ENCODE assay signal across 8 cellular contexts in genomic region chr21:38766987-38767722, GRCh38. TPM values are rescaled to one million over a fixed set of nuclear protein-coding genes. Genes with fewer than 3 reads are reported as not detected.
DNase-seq lines count a peak whose midpoint lies in the region; ATAC-seq and TF ChIP-seq lines count a peak whose summit lies in the region.

No MANE protein-coding gene starts in this region.

- H3K9me3 ChIP-seq in heart left ventricle (peaks cover 0 to 6% (median 0%) of the 10 kb centered on the region in 12 donors), SK-N-MC (ENCODE audit: low read depth, low read length) (no peaks in the 10 kb centered on the region), breast epithelium (no peaks in the 10 kb centered on the region), spleen (no peaks in the 10 kb centered on the region)

- intact Hi-C loops in heart left ventricle (cut with DNase I) (no loop called here), left ventricle myocardium superior (cut with micrococcal nuclease) (no loop called here), breast epithelium (cut with DNase I; ENCODE audit: low total_unique reads) (no loop called here), spleen (cut with DNase I; ENCODE audit: low total_unique reads) (no loop called here)

- no peak for TF ChIP-seq CTCF in heart left ventricle (IDR thresholded peaks at IDR 0.05)
- no peak for TF ChIP-seq CTCF in breast epithelium (IDR thresholded peaks at IDR 0.05)
- no peak for TF ChIP-seq CTCF in spleen (IDR thresholded peaks at IDR 0.05 in 8 of 11, conservative IDR thresholded peaks at IDR 0.05 in 3 of 11)

- no peak for TF ChIP-seq POLR2A in heart left ventricle (IDR thresholded peaks at IDR 0.05)
- TF ChIP-seq POLR2A in breast epithelium (IDR thresholded peaks at IDR 0.05) = no peak
- TF ChIP-seq POLR2A in spleen (IDR thresholded peaks at IDR 0.05) = no peak

- H3K9ac ChIP-seq in SK-N-MC (ENCODE audit: insufficient read length) = no peak overlapping the region

- peak in 1 of 4 donors; percentile 73 for ATAC-seq in heart left ventricle
- ATAC-seq in left ventricle myocardium superior = no peak
- ATAC-seq in HG03159 (IDR thresholded peaks at IDR 0.05; ENCODE audit: unreplicated experiment) = peak; percentile 95

- DNase-seq in heart left ventricle (no peak), left ventricle myocardium superior (no peak), SK-N-MC (ENCODE audit: low read depth, low spot score) (no peak), breast epithelium (ENCODE audit: low spot score in 2 of 2) (no peak), spleen (peak; percentile 89), SW480 (ENCODE audit: low spot score) (no peak), middle frontal gyrus (ENCODE audit: extremely low spot score, low spot score) (no peak)

- H3K36me3 ChIP-seq in heart left ventricle (no peaks in the 10 kb centered on the region), SK-N-MC (ENCODE audit: insufficient read depth, low read length) (no peaks in the 10 kb centered on the region), breast epithelium (no peaks in the 10 kb centered on the region), spleen (no peaks in the 10 kb centered on the region)

- 56 to 69% (median 62%) methylated on average over 13 of the region's 13 CpGs for WGBS in heart left ventricle, 4 donors
- 7 to 21% (median 8%) methylated on average over 13 of the region's 13 CpGs for WGBS in spleen, 5 donors

- H3K4me3 ChIP-seq in heart left ventricle (peak overlapping the region in 10 of 12 donors; percentile 11 to 54 (median 30)), SK-N-MC (0 out of 2 replicates have a peak overlapping the region, but pooled peaks have one; percentile 6), breast epithelium (peak overlapping the region; percentile 3 to 47 (median 36)), spleen (peak overlapping the region; percentile 21 to 64 (median 38))

- H3K27me3 ChIP-seq in heart left ventricle = no peaks in the 10 kb centered on the region
- H3K27me3 ChIP-seq in breast epithelium = no peaks in the 10 kb centered on the region
- peaks cover 0 to under 1% (median 0%) of the 10 kb centered on the region in 7 donors for H3K27me3 ChIP-seq in spleen (replicated peaks in 1 of 7)

- H3K27ac ChIP-seq in heart left ventricle = peak overlapping the region in 5 of 12 donors; percentile 2 to 90 (median 25)
- no peak overlapping the region for H3K27ac ChIP-seq in SK-N-MC
- no peak overlapping the region for H3K27ac ChIP-seq in breast epithelium
- H3K27ac ChIP-seq in spleen = peak overlapping the region; percentile 76 to 90 (median 84)

- H3K4me1 ChIP-seq in heart left ventricle = peaks cover 0 to 28% (median 0%) of the 10 kb centered on the region in 12 donors
- no peaks in the 10 kb centered on the region for H3K4me1 ChIP-seq in breast epithelium
- peaks cover 4 to 27% (median 21%) of the 10 kb centered on the region in 6 donors for H3K4me1 ChIP-seq in spleen

RNA-seq across cellular contexts. Expression of gene ETS2, which starts 38.6 kb away (rescaled TPM):
- total RNA-seq in heart left ventricle = 10 to 100 TPM; 27.9 to 92.7 (median 45.1) TPM
- 10 to 100 TPM; 19.0 to 35.7 TPM for polyA plus RNA-seq in heart left ventricle
- 43.8 TPM for total RNA-seq in left ventricle myocardium superior
- 10 to 100 TPM; 48.0 to 60.0 (median 57.5) TPM for total RNA-seq in breast epithelium
- 100 to 1,000 TPM; 287 to 590 (median 388) TPM for total RNA-seq in spleen
- 100 to 1,000 TPM in 1 of 3 donors, 10 to 100 TPM in 2; 44.4 to 113 (median 44.6) TPM for polyA plus RNA-seq in spleen

Comparison
In these comparisons a context has a peak if more than half of its experiments do, and no peak if none do; other contexts are left out.
1. H3K27ac ChIP-seq: peak in spleen (8 of 8); none in SK-N-MC (single experiment) and breast epithelium (0 of 2).
2. Peak in every context shown above with its lines, with median percentiles within 50 percentile points of each other: H3K4me3 ChIP-seq.